ENCODE assay signal across 22 cellular contexts in the genomic region with DNA sequence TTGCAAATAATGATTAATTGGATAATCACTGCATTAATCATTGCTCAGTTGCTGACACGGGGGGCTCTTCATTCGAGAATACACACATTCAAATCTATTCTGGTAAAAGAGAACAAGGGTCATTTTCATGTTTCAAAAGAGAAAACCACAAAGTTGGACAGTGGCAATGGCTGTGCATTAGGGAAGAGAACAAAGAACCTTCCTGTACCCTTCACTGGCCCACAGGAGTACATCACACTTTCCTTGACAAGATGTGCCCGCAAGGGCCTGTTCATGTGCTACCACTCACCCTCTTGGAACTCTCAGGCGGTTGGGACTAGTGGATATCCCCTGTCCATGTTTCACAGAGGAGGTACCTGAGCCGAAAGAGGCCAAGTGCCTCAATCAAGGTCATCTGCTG.
A peak's percentile ranks its signal among the peaks of the same experiment; 100 is the strongest.
DNase-seq lines count a peak whose midpoint lies in the region; ATAC-seq and TF ChIP-seq lines count a peak whose summit lies in the region.
"Had no signal": no experiment of that assay in that cellular context is flagged by ENCODE, and none has a peak within 500 bp of the region (broad histone marks: within the 10 kb centered on the region; RNA-seq: fewer than 3 reads in every experiment).

No MANE protein-coding gene starts in this region.

- peaks cover 44% of the 10 kb centered on the region for H3K4me1 Mint-ChIP-seq in brain
- H3K4me1 Mint-ChIP-seq in activated T-cell treated with anti-CD3 and anti-CD28 coated beads, Interleukin-2, amount 50 U/mL, for 4 hours (ENCODE audit: low read depth): no peaks in the 10 kb centered on the region
- H3K4me1 Mint-ChIP-seq: B cell had no signal

- peaks cover 28% of the 10 kb centered on the region for H3K36me3 Mint-ChIP-seq in brain
- H3K36me3 Mint-ChIP-seq in activated T-cell treated with anti-CD3 and anti-CD28 coated beads, Interleukin-2, amount 50 U/mL, for 4 hours (ENCODE audit: insufficient read depth): no peaks in the 10 kb centered on the region
- H3K36me3 Mint-ChIP-seq: CD8-positive, alpha-beta T cell had no signal

- DNase-seq in COLO829 (ENCODE audit: low spot score) (peak; percentile 38), RPMI7951 (ENCODE audit: low read depth) (peak; percentile 30), foreskin melanocyte (peak; percentile 70)
- DNase-seq in activated T-cell treated with anti-CD3 and anti-CD28 coated beads, Interleukin-2, amount 50 U/mL, for 4 hours: no peak
- DNase-seq: 8988T; AML-193; CD4-positive, alpha-beta T cell; CD8-positive, alpha-beta T cell; COR-L47; DMS 273 treated with DMSO at 0.1 percent for 48 hours; DMS153; DMS53; DMS79; DND-41; EL; GDM1 had no signal

- H3K4me3 Mint-ChIP-seq in brain: no peak overlapping the region
- no peak overlapping the region for H3K4me3 Mint-ChIP-seq in activated T-cell treated with anti-CD3 and anti-CD28 coated beads, Interleukin-2, amount 50 U/mL, for 4 hours
- H3K4me3 Mint-ChIP-seq: B cell; CD4-positive, alpha-beta T cell; CD8-positive, alpha-beta T cell had no signal

- H3K27ac Mint-ChIP-seq in brain: peak overlapping the region in 3 of 5 experiments; percentile 14 to 88 (median 59)
- H3K27ac Mint-ChIP-seq: B cell; CD4-positive, alpha-beta T cell; CD8-positive, alpha-beta T cell had no signal

- no peaks in the 10 kb centered on the region for H3K27me3 Mint-ChIP-seq in brain
- no peaks in the 10 kb centered on the region for H3K27me3 Mint-ChIP-seq in activated T-cell treated with anti-CD3 and anti-CD28 coated beads, Interleukin-2, amount 50 U/mL, for 4 hours (ENCODE audit: low read depth)
- H3K27me3 Mint-ChIP-seq: B cell; CD4-positive, alpha-beta T cell had no signal

- TF ChIP-seq CTCF in brain (conservative IDR thresholded peaks at IDR 0.05): no peak

- no peaks in the 10 kb centered on the region for H3K9me3 Mint-ChIP-seq in brain
- H3K9me3 Mint-ChIP-seq in activated T-cell treated with anti-CD3 and anti-CD28 coated beads, Interleukin-2, amount 50 U/mL, for 4 hours: no peaks in the 10 kb centered on the region
- H3K9me3 Mint-ChIP-seq: CD4-positive, alpha-beta T cell; CD8-positive, alpha-beta T cell had no signal

- no peak for ATAC-seq in HG03521 (IDR thresholded peaks at IDR 0.05; ENCODE audit: unreplicated experiment)
- no peak for ATAC-seq in activated T-cell treated with anti-CD3 and anti-CD28 coated beads, Interleukin-2, amount 50 U/mL, for 4 hours
- no peak for ATAC-seq in GM19023 (IDR thresholded peaks at IDR 0.05; ENCODE audit: unreplicated experiment)
- ATAC-seq: A549; CD8-positive, alpha-beta T cell; GM12878 had no signal
